ENCODE assay signal across 9 cellular contexts in genomic region chr14:64702493-64703392, GRCh38. TPM values are rescaled to one million over a fixed set of nuclear protein-coding genes. Genes with fewer than 3 reads are reported as not detected.
A peak's percentile ranks its signal among the peaks of the same experiment; 100 is the strongest.
DNase-seq lines count a peak whose midpoint lies in the region; ATAC-seq, FAIRE-seq and TF ChIP-seq lines count a peak whose summit lies in the region.
"Had no signal": no experiment of that assay in that cellular context is flagged by ENCODE, and none has a peak within 500 bp of the region (broad histone marks: within the 10 kb centered on the region; RNA-seq: fewer than 3 reads in every experiment).

No MANE protein-coding gene starts in this region.

- intact Hi-C loops in kidney (cut with DNase I) = no loop called here

- H3K4me1 ChIP-seq in kidney (ENCODE audit: control insufficient read depth in 1 of 2, insufficient read depth in 1 of 2, low read depth in 1 of 2, low read length in 2 of 2) (peaks cover 34 to 40% of the 10 kb centered on the region in 2 donors), tibial nerve (peaks cover 0 to 70% (median 32%) of the 10 kb centered on the region in 4 donors)

- no peaks in the 10 kb centered on the region for H3K9me3 Mint-ChIP-seq in activated T-cell treated with anti-CD3 and anti-CD28 coated beads, Interleukin-2, amount 50 U/mL, for 72 hours
- no peaks in the 10 kb centered on the region for H3K9me3 Mint-ChIP-seq in activated CD8-positive, alpha-beta T cell treated with anti-CD3 and anti-CD28 coated beads, Interleukin-2, amount 10 ng/mL, durations not matched to agents 7 days and 5 days (ENCODE audit: insufficient read depth)

- TF ChIP-seq CTCF in kidney (IDR thresholded peaks at IDR 0.05; ENCODE audit: borderline replicate concordance, extremely low read depth, insufficient read depth) (no peak), tibial nerve (IDR thresholded peaks at IDR 0.05) (no peak)

- FAIRE-seq in kidney (lab: Jason Lieb, UNC) = no peak
- no peak for FAIRE-seq in GM12891 (lab: Jason Lieb, UNC)

- ATAC-seq in activated T-cell treated with anti-CD3 and anti-CD28 coated beads, Interleukin-2, amount 50 U/mL, for 72 hours (replicated peaks in 1 of 2) = no peak
- ATAC-seq in activated CD8-positive, alpha-beta T cell treated with anti-CD3 and anti-CD28 coated beads, Interleukin-2, amount 10 ng/mL, durations not matched to agents 7 days and 5 days = peak; percentile 14

- H3K9ac ChIP-seq in kidney (ENCODE audit: low read length in 2 of 2) = peak overlapping the region; percentile 43 to 84

- H3K4me3 ChIP-seq in kidney (ENCODE audit: low read length in 2 of 2) (peak overlapping the region; percentile 23 to 65), tibial nerve (no peak overlapping the region)

- DNase-seq in activated T-cell treated with anti-CD3 and anti-CD28 coated beads, Interleukin-2, amount 50 U/mL, for 72 hours = no peak
- DNase-seq in activated T-cell treated with anti-CD3 and anti-CD28 coated beads for 4 hours (no peak), kidney (peak; percentile 93), tibial nerve (ENCODE audit: low spot score in 2 of 2) (no peak), NCI-H524 (lab: John Stamatoyannopoulos, UW) (no peak), HuH-7.5 (ENCODE audit: low spot score) (no peak), GM12891 (ENCODE audit: insufficient read length, low spot score) (no peak)
- no peak for DNase-seq in activated CD8-positive, alpha-beta T cell treated with anti-CD3 and anti-CD28 coated beads, Interleukin-2, amount 10 ng/mL, durations not matched to agents 7 days and 5 days
- DNase-seq: activated CD4-positive, CD25-positive, alpha-beta regulatory T cell had no signal

- H3K36me3 ChIP-seq in kidney (ENCODE audit: control insufficient read depth in 1 of 2, insufficient read depth in 2 of 2, low read length in 2 of 2) (no peaks in the 10 kb centered on the region), tibial nerve (no peaks in the 10 kb centered on the region)

- no peaks in the 10 kb centered on the region for H3K9me3 ChIP-seq in kidney (ENCODE audit: control insufficient read depth in 1 of 2, low read length in 2 of 2)
- no peaks in the 10 kb centered on the region for H3K9me3 ChIP-seq in tibial nerve

- 69 to 77% methylated on average over 25 of the region's 25 CpGs for WGBS in tibial nerve, 2 donors

- CTCF ChIA-PET in activated CD8-positive, alpha-beta T cell treated with anti-CD3 and anti-CD28 coated beads, Interleukin-2, amount 10 ng/mL, durations not matched to agents 7 days and 5 days (lab: Charles Lee) = no interaction called here

- no peak for TF ChIP-seq POLR2A in tibial nerve (IDR thresholded peaks at IDR 0.05)
- TF ChIP-seq POLR2A in GM12891 (IDR thresholded peaks at IDR 0.05; ENCODE audit: low read depth, low read length) = no peak

- POLR2A ChIA-PET in activated CD8-positive, alpha-beta T cell treated with anti-CD3 and anti-CD28 coated beads, Interleukin-2, amount 10 ng/mL, durations not matched to agents 7 days and 5 days (lab: Charles Lee) = no interaction called here

- peaks cover 40% of the 10 kb centered on the region for H3K27me3 Mint-ChIP-seq in activated T-cell treated with anti-CD3 and anti-CD28 coated beads, Interleukin-2, amount 50 U/mL, for 72 hours (ENCODE audit: low read depth)
- H3K27me3 Mint-ChIP-seq in activated CD8-positive, alpha-beta T cell treated with anti-CD3 and anti-CD28 coated beads, Interleukin-2, amount 10 ng/mL, durations not matched to agents 7 days and 5 days (ENCODE audit: low read depth) = peaks cover 76% of the 10 kb centered on the region

- H3K27ac ChIP-seq in kidney (ENCODE audit: low read depth in 2 of 2, low read length in 2 of 2) (peak overlapping the region; percentile 93 to 95), tibial nerve (peak overlapping the region; percentile 25 to 98 (median 70))

- peak overlapping the region; percentile 72 to 80 for H3K4me3 Mint-ChIP-seq in activated T-cell treated with anti-CD3 and anti-CD28 coated beads, Interleukin-2, amount 50 U/mL, for 72 hours
- H3K4me3 Mint-ChIP-seq in activated CD8-positive, alpha-beta T cell treated with anti-CD3 and anti-CD28 coated beads, Interleukin-2, amount 10 ng/mL, durations not matched to agents 7 days and 5 days = peak overlapping the region; percentile 72

- no peaks in the 10 kb centered on the region for H3K27me3 ChIP-seq in tibial nerve

- no peak overlapping the region for H3K27ac Mint-ChIP-seq in activated T-cell treated with anti-CD3 and anti-CD28 coated beads, Interleukin-2, amount 50 U/mL, for 72 hours
- no peak overlapping the region for H3K27ac Mint-ChIP-seq in activated CD8-positive, alpha-beta T cell treated with anti-CD3 and anti-CD28 coated beads, Interleukin-2, amount 10 ng/mL, durations not matched to agents 7 days and 5 days

- TF ChIP-seq EP300 in tibial nerve (IDR thresholded peaks at IDR 0.05) = no peak

- H3K36me3 Mint-ChIP-seq in activated T-cell treated with anti-CD3 and anti-CD28 coated beads, Interleukin-2, amount 50 U/mL, for 72 hours (ENCODE audit: insufficient read depth in 2 of 2) = peaks cover 0 to 1% of the 10 kb centered on the region in 2 donors
- peaks cover 3% of the 10 kb centered on the region for H3K36me3 Mint-ChIP-seq in activated CD8-positive, alpha-beta T cell treated with anti-CD3 and anti-CD28 coated beads, Interleukin-2, amount 10 ng/mL, durations not matched to agents 7 days and 5 days (ENCODE audit: low read depth)

- H3K4me1 Mint-ChIP-seq in activated T-cell treated with anti-CD3 and anti-CD28 coated beads, Interleukin-2, amount 50 U/mL, for 72 hours (ENCODE audit: low read depth) = peaks cover 29% of the 10 kb centered on the region
- peaks cover 53% of the 10 kb centered on the region for H3K4me1 Mint-ChIP-seq in activated CD8-positive, alpha-beta T cell treated with anti-CD3 and anti-CD28 coated beads, Interleukin-2, amount 10 ng/mL, durations not matched to agents 7 days and 5 days (ENCODE audit: low read depth)

TF ChIP-seq in GM12891, 5 proteins besides CTCF, POLR2A, EP300 and RAD21:
- TF ChIP-seq POU2F2 (IDR thresholded peaks at IDR 0.05; ENCODE audit: low read depth, low read length) (no peak), PAX5 (IDR thresholded peaks at IDR 0.05; ENCODE audit: insufficient read depth, low read length, severe bottlenecking) (no peak), TAF1 (IDR thresholded peaks at IDR 0.05; ENCODE audit: low read depth, low read length) (no peak), SPI1 (IDR thresholded peaks at IDR 0.05; ENCODE audit: low read depth, low read length) (no peak), POLR2AphosphoS5 (IDR thresholded peaks at IDR 0.05; ENCODE audit: low read depth, low read length) (no peak)

RNA-seq across cellular contexts. Expression of gene PLEKHG3, which starts 1.5 kb away (rescaled TPM):
- 1 to 10 TPM; 2.4 to 8.8 TPM for total RNA-seq in activated T-cell treated with anti-CD3 and anti-CD28 coated beads, Interleukin-2, amount 50 U/mL, for 72 hours
- 1 to 10 TPM; 7.3 to 7.8 TPM for total RNA-seq in activated CD8-positive, alpha-beta T cell treated with anti-CD3 and anti-CD28 coated beads, Interleukin-2, amount 10 ng/mL, durations not matched to agents 7 days and 5 days
- 127 TPM for total RNA-seq in kidney
- polyA plus RNA-seq in kidney (ENCODE audit: insufficient read depth, low read depth, low replicate concordance) = 51.9 TPM
- total RNA-seq in tibial nerve = 10 to 100 TPM; 33.3 to 73.9 (median 63.1) TPM
- polyA plus RNA-seq in GM12891 (2012; ENCODE audit: low read depth, missing spikeins) = 0.37 TPM

Comparison
In these comparisons a context has a peak if more than half of its experiments do, and no peak if none do; other contexts are left out.
1. H3K4me3 ChIP-seq: peak in kidney (2 of 2); none in tibial nerve (0 of 4).